ENCODE assay signal across 16 cellular contexts in genomic region chr6:21740719-21741118, GRCh38.
A peak's percentile ranks its signal among the peaks of the same experiment; 100 is the strongest.
DNase-seq lines count a peak whose midpoint lies in the region; ATAC-seq, FAIRE-seq and TF ChIP-seq lines count a peak whose summit lies in the region.
"Had no signal": no experiment of that assay in that cellular context is flagged by ENCODE, and none has a peak within 500 bp of the region (broad histone marks: within the 10 kb centered on the region; RNA-seq: fewer than 3 reads in every experiment).

No MANE protein-coding gene starts in this region.

- no peak overlapping the region for H3K4me3 ChIP-seq in cardiac fibroblast (replicated peaks in 1 of 2; ENCODE audit: low read depth in 2 of 2, low read length in 2 of 2)
- H3K4me3 ChIP-seq: stomach had no signal

- H3K27me3 Mint-ChIP-seq in mesothelial cell of epicardium (ENCODE audit: low read depth), result no peaks in the 10 kb centered on the region
- H3K27me3 Mint-ChIP-seq: activated naive CD4-positive, alpha-beta T cell treated with anti-CD3 and anti-CD28 coated beads, Interleukin-2, amount 10 ng/mL, durations not matched to agents 7 days and 5 days; CD8-positive, alpha-beta memory T cell had no signal

- no peak for FAIRE-seq in GM19239 (lab: Jason Lieb, UNC)
- FAIRE-seq: GM12892 had no signal

- H3K4me1 Mint-ChIP-seq in mesothelial cell of epicardium, result peaks cover 68% of the 10 kb centered on the region
- H3K4me1 Mint-ChIP-seq: activated naive CD4-positive, alpha-beta T cell treated with anti-CD3 and anti-CD28 coated beads, Interleukin-2, amount 10 ng/mL, durations not matched to agents 7 days and 5 days; CD8-positive, alpha-beta memory T cell had no signal

- H3K36me3 Mint-ChIP-seq in mesothelial cell of epicardium, result peaks cover 7% of the 10 kb centered on the region
- H3K36me3 Mint-ChIP-seq: activated naive CD4-positive, alpha-beta T cell treated with anti-CD3 and anti-CD28 coated beads, Interleukin-2, amount 10 ng/mL, durations not matched to agents 7 days and 5 days; CD8-positive, alpha-beta memory T cell had no signal

- peak; percentile 28 for DNase-seq in DMS153 treated with DMSO at 0.1 percent for 48 hours (lab: John Stamatoyannopoulos, UW; ENCODE audit: unreplicated experiment)
- DNase-seq in NCI-H1930 (lab: John Stamatoyannopoulos, UW), result peak; percentile 24 to 30
- DNase-seq in cardiac fibroblast (ENCODE audit: low read depth in 2 of 2), result peak; percentile 37 to 83
- DNase-seq in mesothelial cell of epicardium (ENCODE audit: low spot score in 2 of 2, unreplicated experiment in 2 of 2), result no peak
- DNase-seq in GM19239 (ENCODE audit: insufficient read length, low spot score), result no peak
- DNase-seq in NOMO-1 (lab: John Stamatoyannopoulos, UW; ENCODE audit: unreplicated experiment in 2 of 2), result no peak
- DNase-seq: activated CD4-positive, alpha-beta T cell treated with anti-CD3 and anti-CD28 coated beads, Interleukin-2, amount 50 U/mL, for 1 hour; activated naive CD4-positive, alpha-beta T cell treated with anti-CD3 and anti-CD28 coated beads, Interleukin-2, amount 10 ng/mL, durations not matched to agents 7 days and 5 days; CD8-positive, alpha-beta memory T cell; nucleus accumbens; stimulated activated CD4-positive, alpha-beta T cell treated with anti-CD3 and anti-CD28 coated beads, Interleukin-2, amount 100 ng/mL, for 48 hours; stomach; SW 1271 had no signal

- no peak for ATAC-seq in GM21515 (IDR thresholded peaks at IDR 0.05; ENCODE audit: unreplicated experiment)
- ATAC-seq in HG02973 (IDR thresholded peaks at IDR 0.05; ENCODE audit: unreplicated experiment), result no peak

- TF ChIP-seq CTCF in cardiac fibroblast (IDR thresholded peaks at IDR 0.05; ENCODE audit: low read depth, low read length), result no peak
- TF ChIP-seq CTCF in mesothelial cell of epicardium (IDR thresholded peaks at IDR 0.05; ENCODE audit: unreplicated experiment), result no peak

- H3K9me3 Mint-ChIP-seq in mesothelial cell of epicardium, result no peaks in the 10 kb centered on the region
- H3K9me3 Mint-ChIP-seq: activated naive CD4-positive, alpha-beta T cell treated with anti-CD3 and anti-CD28 coated beads, Interleukin-2, amount 10 ng/mL, durations not matched to agents 7 days and 5 days had no signal

- peak overlapping the region; percentile 22 for H3K4me3 Mint-ChIP-seq in mesothelial cell of epicardium
- H3K4me3 Mint-ChIP-seq: activated naive CD4-positive, alpha-beta T cell treated with anti-CD3 and anti-CD28 coated beads, Interleukin-2, amount 10 ng/mL, durations not matched to agents 7 days and 5 days; CD8-positive, alpha-beta memory T cell had no signal

- H3K27ac Mint-ChIP-seq in mesothelial cell of epicardium, result peak overlapping the region; percentile 87
- H3K27ac Mint-ChIP-seq: activated naive CD4-positive, alpha-beta T cell treated with anti-CD3 and anti-CD28 coated beads, Interleukin-2, amount 10 ng/mL, durations not matched to agents 7 days and 5 days; CD8-positive, alpha-beta memory T cell had no signal

Comparison
In these comparisons a context has a peak if more than half of its experiments do, and no peak if none do; other contexts are left out.
1. DNase-seq: peak in DMS153 treated with DMSO at 0.1 percent for 48 hours (single experiment), NCI-H1930 (2 of 2) and cardiac fibroblast (2 of 2); none in mesothelial cell of epicardium (0 of 2), GM19239 (single experiment) and NOMO-1 (0 of 2).